9 cellular contexts compared by ENCODE assay signal in the genomic region with DNA sequence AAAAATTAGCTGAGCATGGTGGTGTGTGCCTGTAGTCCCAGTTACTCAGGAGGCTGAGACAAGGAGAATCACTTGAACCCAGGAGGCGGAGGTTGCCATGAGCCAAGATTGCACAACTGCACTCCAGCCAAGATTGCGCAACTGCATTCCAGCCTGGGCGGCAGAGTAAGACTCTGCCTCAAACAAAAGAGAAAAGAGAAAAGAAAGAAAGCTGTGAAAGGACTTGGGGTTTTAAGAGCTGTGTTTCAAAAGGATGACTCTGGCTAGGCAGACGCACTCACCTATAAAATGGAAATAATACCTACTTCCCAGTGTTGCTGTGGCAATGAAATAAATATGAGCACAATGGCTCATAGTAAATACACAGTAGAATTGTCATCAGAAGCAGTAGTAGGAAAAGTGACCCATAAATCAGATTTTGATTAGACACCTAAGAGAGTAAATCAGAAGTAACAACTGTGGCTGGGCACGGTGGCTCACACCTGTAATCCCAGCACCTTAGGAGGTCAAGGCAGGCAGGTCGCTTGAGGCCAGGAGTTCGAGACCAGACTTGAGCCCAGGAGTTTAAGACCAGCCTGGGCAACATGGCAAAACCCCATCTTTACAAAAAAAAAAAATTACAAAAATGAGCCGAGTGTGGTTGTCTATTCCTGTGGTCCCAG. TPM values are rescaled to one million over a fixed set of nuclear protein-coding genes. Genes with fewer than 3 reads are reported as not detected.
DNase-seq lines count a peak whose midpoint lies in the region; FAIRE-seq and TF ChIP-seq lines count a peak whose summit lies in the region.
"Had no signal": no experiment of that assay in that cellular context is flagged by ENCODE, and none has a peak within 500 bp of the region (broad histone marks: within the 10 kb centered on the region; RNA-seq: fewer than 3 reads in every experiment).

No MANE protein-coding gene starts in this region.

- H3K9ac ChIP-seq in H1 (replicated peaks in 1 of 4; ENCODE audit: extremely low read depth in 1 of 4, low read depth in 3 of 4, low read length in 3 of 4), result no peak overlapping the region

- no peak for TF ChIP-seq POLR2A in H1 (IDR thresholded peaks at IDR 0.05; ENCODE audit: control extremely low read depth in 1 of 2, low read depth in 2 of 2, low read length in 2 of 2)

- POLR2A ChIA-PET in H1 (lab: Charles Lee; ENCODE audit: partially characterized antibody), result interaction anchor here (0.6 to 2.2 kb wide), 7 partner anchors 9 to 50 kb away, joined by 3 to 11 read pairs (median 3); partner anchors contain the start of gene PUM1

- no peaks in the 10 kb centered on the region for H3K79me2 ChIP-seq in H1 (ENCODE audit: control insufficient read depth in 1 of 2, insufficient read depth in 2 of 2, low read length in 2 of 2)

- H3K9me3 ChIP-seq in H1 (ENCODE audit: insufficient read depth in 2 of 2, low read depth in 1 of 2, low read length in 1 of 2), result no peaks in the 10 kb centered on the region

- H3K9me3 Mint-ChIP-seq in nephron progenitor cell, result no peaks in the 10 kb centered on the region

- peak overlapping the region; percentile 35; the same call in 1 of the 2 replicates for H4K8ac ChIP-seq in H1 (ENCODE audit: extremely low read depth, insufficient read depth, low read length)

- H3K27me3 Mint-ChIP-seq in nephron progenitor cell (ENCODE audit: low read depth, poor library complexity), result peaks cover 14% of the 10 kb centered on the region

- no peak overlapping the region; the same call in 1 of the 2 replicates for H3K18ac ChIP-seq in H1 (ENCODE audit: extremely low read depth, low read length)

- H3K36me3 Mint-ChIP-seq in nephron progenitor cell (ENCODE audit: low read depth), result no peaks in the 10 kb centered on the region

- H3K4ac ChIP-seq in H1 (replicated peaks; ENCODE audit: insufficient read length, low read depth, low read length), result no peak overlapping the region

- no peaks in the 10 kb centered on the region for H4K20me1 ChIP-seq in H1 (replicated peaks in 1 of 2; ENCODE audit: control insufficient read depth in 1 of 2, insufficient read depth in 2 of 2, low read length in 2 of 2)

- peaks cover 30% of the 10 kb centered on the region for H3K4me1 Mint-ChIP-seq in nephron progenitor cell

- H4K5ac ChIP-seq in H1 (ENCODE audit: insufficient read length, low read depth, low read length), result no peak overlapping the region

- TF ChIP-seq CTCF in H1 (IDR thresholded peaks at IDR 0.05; ENCODE audit: control extremely low read depth in 1 of 3, insufficient read depth in 1 of 3, low read depth in 1 of 3, low read length in 3 of 3) (no peak), nephron progenitor cell (IDR thresholded peaks at IDR 0.05) (no peak)

- H3K23me2 ChIP-seq in H1 (ENCODE audit: low read depth, low read length), result no peaks in the 10 kb centered on the region

- H3K23ac ChIP-seq in H1 (ENCODE audit: insufficient read length), result no peak overlapping the region

- H3K4me2 ChIP-seq in H1 (ENCODE audit: insufficient read depth in 1 of 2, low read depth in 2 of 2, low read length in 2 of 2), result 0 out of 4 replicates have a peak overlapping the region, but pooled peaks of 1 of the 2 experiments have one; percentile 5

- no peak overlapping the region for H2BK12ac ChIP-seq in H1 (ENCODE audit: low read depth, low read length)

- peaks cover 0 to 3% (median 0%) of the 10 kb centered on the region in 4 experiments; a peak in 2 of 7 replicates for H3K4me1 ChIP-seq in H1 (replicated peaks in 1 of 4; ENCODE audit: control insufficient read depth in 3 of 4, insufficient read depth in 4 of 4, low read length in 3 of 4)

- no peak for TF ChIP-seq EP300 in H1 (IDR thresholded peaks at IDR 0.05; ENCODE audit: borderline replicate concordance in 1 of 2, low read depth in 2 of 2, low read length in 2 of 2)

- no peak overlapping the region for H3K4me3 Mint-ChIP-seq in nephron progenitor cell

- 0 out of 2 replicates have a peak overlapping the region, but pooled peaks have one; percentile 56 for H2BK5ac ChIP-seq in H1 (ENCODE audit: low read depth, low read length)

- no peak overlapping the region for H2AFZ ChIP-seq in H1 (ENCODE audit: low read length)

- H3K36me3 ChIP-seq in H1 (ENCODE audit: control insufficient read depth in 2 of 4, insufficient read depth in 4 of 4, low read length in 3 of 4), result no peaks in the 10 kb centered on the region

- peak overlapping the region; percentile 84 for H3K27ac Mint-ChIP-seq in nephron progenitor cell

- 71% methylated on average over 8 of the region's 8 CpGs; no CpG with 5 or more reads in 1 of the 2 experiments for WGBS in H1 (ENCODE audit: extremely low coverage in 1 of 2, insufficient coverage in 1 of 2, insufficient read length in 1 of 2, insufficient replicate concordance in 2 of 2, low coverage in 1 of 2, low lambda C conversion rate in 2 of 2, missing lambda C conversion rate in 1 of 2), 2 experiments

- H3K4me3 ChIP-seq in H1 (ENCODE audit: extremely low read depth in 1 of 4, insufficient read depth in 2 of 4, low read depth in 3 of 4, low read length in 4 of 4), result no peak overlapping the region

- no peak overlapping the region for H3K14ac ChIP-seq in H1 (ENCODE audit: insufficient read length)

- no peak overlapping the region for H2BK120ac ChIP-seq in H1 (replicated peaks; ENCODE audit: low read depth, low read length)

- no peak for FAIRE-seq in H1 (lab: Jason Lieb, UNC)
- FAIRE-seq: H54 had no signal

- DNase-seq in ELF-1 (ENCODE audit: low read depth, low spot score), result peak; percentile 82
- peak; percentile 33 for DNase-seq in NCI-H2196 treated with DMSO at 0.1 percent for 48 hours (lab: John Stamatoyannopoulos, UW; ENCODE audit: unreplicated experiment)
- DNase-seq in H1 (ENCODE audit: low read depth in 1 of 2, low spot score in 2 of 2), result peak in 1 of 2 experiments; percentile 55
- DNase-seq in nephron progenitor cell, result no peak
- DNase-seq in T-helper 9 cell, result no peak
- no peak for DNase-seq in cerebellar nuclear complex (lab: John Stamatoyannopoulos, UW)
- DNase-seq in NCI-H82 (lab: John Stamatoyannopoulos, UW), result no peak
- DNase-seq in activated T-cell treated with anti-CD3 and anti-CD28 coated beads, Interleukin-2, amount 50 U/mL, for 1 hour, result no peak

- peak overlapping the region; percentile 54 for H4K91ac ChIP-seq in H1 (replicated peaks; ENCODE audit: insufficient read length, low read length)

- no peaks in the 10 kb centered on the region for H3K79me1 ChIP-seq in H1 (ENCODE audit: low read depth, low read length)

- H2BK15ac ChIP-seq in H1 (ENCODE audit: low read length), result peak overlapping the region; percentile 89; the same call in 1 of the 2 replicates

- H3K56ac ChIP-seq in H1 (replicated peaks; ENCODE audit: insufficient read length, low read depth, low read length), result no peak overlapping the region

- no peaks in the 10 kb centered on the region for H3K27me3 ChIP-seq in H1 (replicated peaks in 1 of 4; ENCODE audit: control insufficient read depth in 3 of 4, extremely low read depth in 1 of 4, insufficient read depth in 3 of 4, low read length in 3 of 4)

- TF ChIP-seq RAD21 in H1 (IDR thresholded peaks at IDR 0.05 in 1 of 2, conservative IDR thresholded peaks at IDR 0.05 in 1 of 2; ENCODE audit: low read depth in 2 of 2, low read length in 2 of 2), result no peak

- no peak overlapping the region for H2BK20ac ChIP-seq in H1 (ENCODE audit: low read length)

- CTCF ChIA-PET in H1 (lab: Charles Lee; ENCODE audit: partially characterized antibody), result interaction anchor here (0.6 to 1.0 kb wide), 5 partner anchors 21 to 605 kb away, joined by 3 to 4 read pairs (median 3); no protein-coding TSS in a partner anchor

- no peak overlapping the region for H3K27ac ChIP-seq in H1 (ENCODE audit: low read depth, low read length)

- no peak overlapping the region for H2AK5ac ChIP-seq in H1 (ENCODE audit: low read depth, low read length)

TF ChIP-seq in H1, 55 proteins besides CTCF, POLR2A, EP300 and RAD21:
- peak; percentile 96 for TF ChIP-seq TEAD4 (IDR thresholded peaks at IDR 0.05; ENCODE audit: low read depth, low read length)
- peak; percentile 100 for TF ChIP-seq CEBPB (IDR thresholded peaks at IDR 0.05; ENCODE audit: low read depth, low read length)
- TF ChIP-seq KDM1A (IDR thresholded peaks at IDR 0.05; ENCODE audit: borderline replicate concordance, low read length), result peak; percentile 21; the same call in 1 of the 2 replicates
- no peak for TF ChIP-seq JUN (IDR thresholded peaks at IDR 0.05; ENCODE audit: low read depth, low read length)

RNA-seq across cellular contexts. Expression of gene PUM1, which starts 45.9 kb away (rescaled TPM):
- 169 and 177 TPM in 2 replicates for total RNA-seq in H1 (2021; fragmentation: NEBNext Ultra II Directional; extraction: Animal tissue kit (Norgen Biotek cat#: 25700))
- polyA plus RNA-seq in H1 (2011; rRNA removed), result 122 and 143 TPM in 2 replicates
- 114 TPM for polyA plus RNA-seq in H1 (2011; cell fraction: cytosol; rRNA removed)
- 198 TPM for polyA plus RNA-seq in H1 (2011; cell fraction: nucleus; rRNA removed)
- polyA plus RNA-seq in H1 (2012, experiment 1 of 2), result 83.0 to 113 TPM (median 95.2 TPM) in 4 replicates
- 8.8 TPM for polyA plus RNA-seq in H1 (2012, experiment 2 of 2)
- 56.3 TPM for polyA plus RNA-seq in H1 (2013, experiment 1 of 2)
- 55.8 TPM for polyA plus RNA-seq in H1 (2013, experiment 2 of 2)
- polyA minus RNA-seq in H1 (2011; rRNA and poly(A)+ RNA removed), result 621 and 639 TPM in 2 replicates
- 162 TPM for polyA minus RNA-seq in H1 (2011; cell fraction: cytosol; rRNA and poly(A)+ RNA removed)
- 259 TPM for polyA minus RNA-seq in H1 (2011; cell fraction: nucleus; rRNA and poly(A)+ RNA removed)

Comparison
In these comparisons a context has a peak if more than half of its experiments do, and no peak if none do; other contexts are left out.
1. DNase-seq: peak in ELF-1 (single experiment) and NCI-H2196 treated with DMSO at 0.1 percent for 48 hours (single experiment); none in nephron progenitor cell (single experiment), T-helper 9 cell (single experiment), cerebellar nuclear complex (0 of 2), NCI-H82 (single experiment) and activated T-cell treated with anti-CD3 and anti-CD28 coated beads, Interleukin-2, amount 50 U/mL, for 1 hour (single experiment).